ENCODE assay signal across 12 cellular contexts in genomic region chr2:131498321-131498973, GRCh38. TPM values are rescaled to one million over a fixed set of nuclear protein-coding genes. Genes with fewer than 3 reads are reported as not detected.
A peak's percentile ranks its signal among the peaks of the same experiment; 100 is the strongest.
DNase-seq lines count a peak whose midpoint lies in the region; ATAC-seq and TF ChIP-seq lines count a peak whose summit lies in the region.
"Not testable (repeated sequence)": the region's sequence is repeated elsewhere in the genome, so short reads cannot be mapped to it uniquely, and the experiment has no call there.
"Had no signal": no experiment of that assay in that cellular context is flagged by ENCODE, and none has a peak within 500 bp of the region (broad histone marks: within the 10 kb centered on the region; RNA-seq: fewer than 3 reads in every experiment).

No MANE protein-coding gene starts in this region.

- DNase-seq in AG04450 (ENCODE audit: low read depth, low spot score) (peak; percentile 39), brain microvascular endothelial cell (peak; percentile 43), mesenchymal stem cell (peak; percentile 38)
- DNase-seq in activated CD4-positive, alpha-beta T cell treated with anti-CD3 and anti-CD28 coated beads, Interleukin-2, amount 10 ng/mL, durations not matched to agents 7 days and 5 days = not testable (repeated sequence)

- H3K9me3 ChIP-seq in AG04450 (ENCODE audit: control insufficient read depth, insufficient read depth, low read length); mesenchymal stem cell (ENCODE audit: control insufficient read depth, low read length): not testable (repeated sequence)

- H3K9me3 Mint-ChIP-seq in activated CD4-positive, alpha-beta T cell treated with anti-CD3 and anti-CD28 coated beads, Interleukin-2, amount 10 ng/mL, durations not matched to agents 7 days and 5 days = not testable (repeated sequence)

- peaks cover 10% of the 10 kb centered on the region for H3K4me1 ChIP-seq in mesenchymal stem cell (ENCODE audit: control insufficient read depth, insufficient read depth, low read depth, low read length)

- in situ Hi-C loops in brain microvascular endothelial cell (cut with HindIII; ENCODE audit: low pct_ligation_motif_present, low sequenced_read_pairs) = not testable (repeated sequence)

- peaks cover 31% of the 10 kb centered on the region for H3K36me3 Mint-ChIP-seq in activated CD4-positive, alpha-beta T cell treated with anti-CD3 and anti-CD28 coated beads, Interleukin-2, amount 10 ng/mL, durations not matched to agents 7 days and 5 days (ENCODE audit: low read depth)

- H3K4me1 Mint-ChIP-seq in activated CD4-positive, alpha-beta T cell treated with anti-CD3 and anti-CD28 coated beads, Interleukin-2, amount 10 ng/mL, durations not matched to agents 7 days and 5 days = peaks cover 45% of the 10 kb centered on the region

- WGBS in mesenchymal stem cell = 94% methylated on average over 8 of the region's 8 CpGs

- peak overlapping the region; percentile 73 for H3K27ac Mint-ChIP-seq in activated CD4-positive, alpha-beta T cell treated with anti-CD3 and anti-CD28 coated beads, Interleukin-2, amount 10 ng/mL, durations not matched to agents 7 days and 5 days

- not testable (repeated sequence) for H3K4me2 ChIP-seq in mesenchymal stem cell (ENCODE audit: low read length, poor library complexity, severe bottlenecking)

- H2BK5ac ChIP-seq in mesenchymal stem cell (ENCODE audit: low read depth, low read length, poor library complexity, severe bottlenecking) = not testable (repeated sequence)

- H2AFZ ChIP-seq in mesenchymal stem cell (ENCODE audit: low read depth, low read length) = not testable (repeated sequence)

- peaks cover 16% of the 10 kb centered on the region for H3K79me1 ChIP-seq in mesenchymal stem cell (replicated peaks; ENCODE audit: low read length, poor library complexity, severe bottlenecking)

- POLR2A ChIA-PET in AG04450 (lab: Yijun Ruan, JAX); activated CD4-positive, alpha-beta T cell treated with anti-CD3 and anti-CD28 coated beads, Interleukin-2, amount 10 ng/mL, durations not matched to agents 7 days and 5 days (lab: Charles Lee): not testable (repeated sequence)

- H3K4me3 Mint-ChIP-seq in activated CD4-positive, alpha-beta T cell treated with anti-CD3 and anti-CD28 coated beads, Interleukin-2, amount 10 ng/mL, durations not matched to agents 7 days and 5 days = not testable (repeated sequence)

- not testable (repeated sequence) for TF ChIP-seq CTCF in AG04450 (IDR thresholded peaks at IDR 0.05; ENCODE audit: low read depth, low read length); brain microvascular endothelial cell (IDR thresholded peaks at IDR 0.05; ENCODE audit: low read depth, low read length, missing control alignments)

- CTCF ChIA-PET in AG04450 (lab: Charles Lee); activated CD4-positive, alpha-beta T cell treated with anti-CD3 and anti-CD28 coated beads, Interleukin-2, amount 10 ng/mL, durations not matched to agents 7 days and 5 days (lab: Charles Lee): not testable (repeated sequence)

- H3K27me3 ChIP-seq in AG04450 (ENCODE audit: control insufficient read depth, insufficient read depth, low read length); brain microvascular endothelial cell (replicated peaks); mesenchymal stem cell (ENCODE audit: control insufficient read depth in 1 of 2, insufficient read depth in 1 of 2, low read length in 2 of 2): not testable (repeated sequence)

- H3K36me3 ChIP-seq in brain microvascular endothelial cell (replicated peaks) = not testable (repeated sequence)
- peaks cover 31 to 41% of the 10 kb centered on the region in 2 experiments for H3K36me3 ChIP-seq in mesenchymal stem cell (ENCODE audit: control insufficient read depth in 1 of 2, insufficient read depth in 2 of 2, low read depth in 1 of 2, low read length in 2 of 2)

- H3K4ac ChIP-seq in mesenchymal stem cell (ENCODE audit: low read depth in 1 of 2, low read length in 2 of 2) = not testable (repeated sequence)

- H3K9ac ChIP-seq in mesenchymal stem cell (ENCODE audit: low read length) = peak overlapping the region; percentile 53

- H2BK12ac ChIP-seq in mesenchymal stem cell (ENCODE audit: low read length in 2 of 2) = not testable (repeated sequence)

- H3K4me3 ChIP-seq in AG04450 (ENCODE audit: low read depth, low read length); brain microvascular endothelial cell (ENCODE audit: low read depth, low read length); mesenchymal stem cell (ENCODE audit: insufficient read depth in 1 of 2, low read depth in 1 of 2, low read length in 2 of 2): not testable (repeated sequence)

- not testable (repeated sequence) for H3K23ac ChIP-seq in mesenchymal stem cell (ENCODE audit: low read length in 2 of 2)

- H2BK120ac ChIP-seq in mesenchymal stem cell (ENCODE audit: low read depth, low read length) = not testable (repeated sequence)

- not testable (repeated sequence) for H3K14ac ChIP-seq in mesenchymal stem cell (ENCODE audit: low read length in 2 of 2)

- not testable (repeated sequence) for H4K8ac ChIP-seq in mesenchymal stem cell (ENCODE audit: low read length)

- H3K18ac ChIP-seq in mesenchymal stem cell (ENCODE audit: low read depth in 1 of 2, low read length in 2 of 2) = not testable (repeated sequence)

- not testable (repeated sequence) for H2BK15ac ChIP-seq in mesenchymal stem cell (ENCODE audit: low read depth, poor library complexity, severe bottlenecking)

- H2AK5ac ChIP-seq in mesenchymal stem cell (ENCODE audit: low read length, severe bottlenecking) = not testable (repeated sequence)

- peak overlapping the region; percentile 39 for H3K27ac ChIP-seq in AG04450 (ENCODE audit: low read depth, low read length)
- H3K27ac ChIP-seq in brain microvascular endothelial cell; mesenchymal stem cell (ENCODE audit: low read length, poor library complexity, severe bottlenecking): not testable (repeated sequence)

- ATAC-seq in GM18870 (IDR thresholded peaks at IDR 0.05; ENCODE audit: unreplicated experiment) = peak; percentile 96
- ATAC-seq in GM21576 (IDR thresholded peaks at IDR 0.05; ENCODE audit: unreplicated experiment) = peak; percentile 90
- peak; percentile 84 for ATAC-seq in HG02981 (IDR thresholded peaks at IDR 0.05; ENCODE audit: unreplicated experiment)
- ATAC-seq in HG03521 (IDR thresholded peaks at IDR 0.05; ENCODE audit: unreplicated experiment) = peak; percentile 88

- H4K91ac ChIP-seq in mesenchymal stem cell (ENCODE audit: low read length) = not testable (repeated sequence)

- not testable (repeated sequence) for H3K27me3 Mint-ChIP-seq in activated CD4-positive, alpha-beta T cell treated with anti-CD3 and anti-CD28 coated beads, Interleukin-2, amount 10 ng/mL, durations not matched to agents 7 days and 5 days

RNA-seq across cellular contexts. Expression of gene MZT2A, which starts 6.2 kb away (rescaled TPM):
- 30.9 and 31.7 TPM in 2 replicates for polyA plus RNA-seq in AG04450 (2011; rRNA removed)
- 5.6 and 5.8 TPM in 2 replicates for polyA minus RNA-seq in AG04450 (2011; rRNA and poly(A)+ RNA removed)
- total RNA-seq in activated CD4-positive, alpha-beta T cell treated with anti-CD3 and anti-CD28 coated beads, Interleukin-2, amount 10 ng/mL, durations not matched to agents 7 days and 5 days = 100 to 1,000 TPM in 1 of 2 experiments, 10 to 100 TPM in 1; 96.9 to 116 TPM
- 169 TPM for polyA plus RNA-seq in mesenchymal stem cell (2013, experiment 1 of 2)
- 169 TPM for polyA plus RNA-seq in mesenchymal stem cell (2013, experiment 2 of 2)

RNA-seq across cellular contexts. Expression of gene TUBA3D, which starts 22.5 kb away (rescaled TPM):
- polyA plus RNA-seq in AG04450 (2011; rRNA removed) = not detected in 2 replicates
- not detected in 2 replicates for polyA minus RNA-seq in AG04450 (2011; rRNA and poly(A)+ RNA removed)
- not detected for total RNA-seq in activated CD4-positive, alpha-beta T cell treated with anti-CD3 and anti-CD28 coated beads, Interleukin-2, amount 10 ng/mL, durations not matched to agents 7 days and 5 days
- polyA plus RNA-seq in mesenchymal stem cell (2013, experiment 1 of 2) = not detected
- polyA plus RNA-seq in mesenchymal stem cell (2013, experiment 2 of 2) = not detected
- total RNA-seq: A172, H1, omental fat pad, ureter had no signal

RNA-seq across cellular contexts. Expression of gene CCDC74A, which starts 29.2 kb away (rescaled TPM):
- 4.0 and 5.2 TPM in 2 replicates for polyA plus RNA-seq in AG04450 (2011; rRNA removed)
- polyA minus RNA-seq in AG04450 (2011; rRNA and poly(A)+ RNA removed) = 1.4 and 1.6 TPM in 2 replicates
- total RNA-seq in activated CD4-positive, alpha-beta T cell treated with anti-CD3 and anti-CD28 coated beads, Interleukin-2, amount 10 ng/mL, durations not matched to agents 7 days and 5 days = 1 to 10 TPM; 3.0 to 3.2 TPM
- polyA plus RNA-seq in mesenchymal stem cell (2013, experiment 1 of 2) = 11.2 TPM
- 11.4 TPM for polyA plus RNA-seq in mesenchymal stem cell (2013, experiment 2 of 2)
